9 cellular contexts compared by ENCODE assay signal in genomic region chr5:177371705-177372533, GRCh38. TPM values are rescaled to one million over a fixed set of nuclear protein-coding genes. Genes with fewer than 3 reads are reported as not detected.
DNase-seq lines count a peak whose midpoint lies in the region; ATAC-seq and TF ChIP-seq lines count a peak whose summit lies in the region.
"Had no signal": no experiment of that assay in that cellular context is flagged by ENCODE, and none has a peak within 500 bp of the region (broad histone marks: within the 10 kb centered on the region; RNA-seq: fewer than 3 reads in every experiment).

No MANE protein-coding gene starts in this region.

- H3K36me3 ChIP-seq in mesenchymal stem cell (ENCODE audit: control insufficient read depth in 1 of 2, insufficient read depth in 2 of 2, low read depth in 1 of 2, low read length in 2 of 2) (peaks cover 0 to 14% of the 10 kb centered on the region in 2 experiments), ascending aorta (no peaks in the 10 kb centered on the region)
- H3K36me3 ChIP-seq: pancreas had no signal

- intact Hi-C loops in ascending aorta (cut with DNase I) = no loop called here

- no peaks in the 10 kb centered on the region for H3K9me3 ChIP-seq in mesenchymal stem cell (ENCODE audit: control insufficient read depth, low read length)
- no peaks in the 10 kb centered on the region for H3K9me3 ChIP-seq in ascending aorta
- H3K9me3 ChIP-seq: pancreas had no signal

- ATAC-seq in GM18502 (IDR thresholded peaks at IDR 0.05; ENCODE audit: poor library complexity, unreplicated experiment) (no peak), foreskin keratinocyte (no peak)
- ATAC-seq: pancreas had no signal

- H3K27ac ChIP-seq in mesenchymal stem cell (ENCODE audit: low read length, poor library complexity, severe bottlenecking) (no peak overlapping the region), ascending aorta (no peak overlapping the region), foreskin keratinocyte (no peak overlapping the region)

- no peak overlapping the region for H3K14ac ChIP-seq in mesenchymal stem cell (ENCODE audit: low read length in 2 of 2)

- H3K27me3 ChIP-seq in mesenchymal stem cell (ENCODE audit: control insufficient read depth in 1 of 2, insufficient read depth in 1 of 2, low read length in 2 of 2) (peaks cover 0 to 45% of the 10 kb centered on the region in 2 experiments), ascending aorta (no peaks in the 10 kb centered on the region), foreskin keratinocyte (no peaks in the 10 kb centered on the region)
- H3K27me3 ChIP-seq: pancreas had no signal

- peaks cover 10% of the 10 kb centered on the region for H3K79me1 ChIP-seq in mesenchymal stem cell (replicated peaks; ENCODE audit: low read length, poor library complexity, severe bottlenecking)

- H3K4me3 ChIP-seq in mesenchymal stem cell (ENCODE audit: insufficient read depth in 1 of 2, low read depth in 1 of 2, low read length in 2 of 2) = peak overlapping the region in 1 of 2 experiments; percentile 80
- H3K4me3 ChIP-seq in ascending aorta = peak overlapping the region in 1 of 2 donors; percentile 46

- peak overlapping the region; percentile 0 to 45 for H3K4ac ChIP-seq in mesenchymal stem cell (ENCODE audit: low read depth in 1 of 2, low read length in 2 of 2)

- no peak overlapping the region for H3K23ac ChIP-seq in mesenchymal stem cell (ENCODE audit: low read length in 2 of 2)

- H3K4me2 ChIP-seq in mesenchymal stem cell (ENCODE audit: low read length, poor library complexity, severe bottlenecking) = peak overlapping the region; percentile 60

- H3K18ac ChIP-seq in mesenchymal stem cell (ENCODE audit: low read depth in 1 of 2, low read length in 2 of 2) = peak overlapping the region in 1 of 2 experiments; percentile 30

- H2BK5ac ChIP-seq in mesenchymal stem cell (ENCODE audit: low read depth, low read length, poor library complexity, severe bottlenecking) = no peak overlapping the region

- H2AFZ ChIP-seq in mesenchymal stem cell (ENCODE audit: low read depth, low read length) = no peak overlapping the region

- no peak overlapping the region for H2BK120ac ChIP-seq in mesenchymal stem cell (ENCODE audit: low read depth, low read length)

- DNase-seq in stimulated activated naive CD4-positive, alpha-beta T cell treated with Interleukin-2 at 50 U/mL for 16 hours (lab: John Stamatoyannopoulos, UW) = peak; percentile 32
- DNase-seq in stimulated activated naive CD4-positive, alpha-beta T cell (lab: John Stamatoyannopoulos, UW) = no peak
- peak; percentile 33 for DNase-seq in activated naive CD4-positive, alpha-beta T cell treated with anti-CD3 and anti-CD28 coated beads, Interleukin-2, amount 50 U/mL, for 16 hours
- DNase-seq in mesenchymal stem cell (no peak), ascending aorta (ENCODE audit: low spot score in 2 of 2) (no peak), foreskin keratinocyte (no peak), NCI-H510A treated with DMSO at 0.1 percent for 48 hours (lab: John Stamatoyannopoulos, UW) (no peak)

- H3K4me1 ChIP-seq in mesenchymal stem cell (ENCODE audit: control insufficient read depth, insufficient read depth, low read depth, low read length) = peaks cover 26% of the 10 kb centered on the region
- peaks cover 3 to 4% of the 10 kb centered on the region in 2 donors for H3K4me1 ChIP-seq in ascending aorta
- H3K4me1 ChIP-seq in foreskin keratinocyte = peaks cover 9% of the 10 kb centered on the region

- no peak overlapping the region for H2BK15ac ChIP-seq in mesenchymal stem cell (ENCODE audit: low read depth, poor library complexity, severe bottlenecking)

- H4K8ac ChIP-seq in mesenchymal stem cell (ENCODE audit: low read length) = no peak overlapping the region

- peak overlapping the region in 1 of 2 experiments; percentile 51 for H2BK12ac ChIP-seq in mesenchymal stem cell (ENCODE audit: low read length in 2 of 2)

- H3K9ac ChIP-seq in mesenchymal stem cell (ENCODE audit: low read length) = no peak overlapping the region

- no peak overlapping the region for H2AK5ac ChIP-seq in mesenchymal stem cell (ENCODE audit: low read length, severe bottlenecking)

- H4K91ac ChIP-seq in mesenchymal stem cell (ENCODE audit: low read length) = peak overlapping the region; percentile 58

- TF ChIP-seq CTCF in ascending aorta (IDR thresholded peaks at IDR 0.05) (no peak), foreskin keratinocyte (conservative IDR thresholded peaks at IDR 0.05) (no peak)

- 95% methylated on average over 17 of the region's 18 CpGs for WGBS in mesenchymal stem cell

RNA-seq across cellular contexts. Expression of gene SLC34A1, which starts 12.3 kb away (rescaled TPM):
- polyA plus RNA-seq in mesenchymal stem cell (2013, experiment 1 of 2) = not detected
- polyA plus RNA-seq in mesenchymal stem cell (2013, experiment 2 of 2) = not detected
- total RNA-seq in ascending aorta (not detected), foreskin keratinocyte (not detected in 2 replicates)
- not detected in 2 replicates for polyA plus RNA-seq in foreskin keratinocyte
- total RNA-seq: pancreas had no signal
- polyA plus RNA-seq: pancreas had no signal

RNA-seq across cellular contexts. Expression of gene RGS14, which starts 14.2 kb away (rescaled TPM):
- polyA plus RNA-seq in mesenchymal stem cell (2013, experiment 1 of 2) = 16.7 TPM
- 15.9 TPM for polyA plus RNA-seq in mesenchymal stem cell (2013, experiment 2 of 2)
- total RNA-seq in ascending aorta (4.5 TPM), foreskin keratinocyte (19.6 and 22.1 TPM in 2 replicates)
- 20.2 and 22.1 TPM in 2 replicates for polyA plus RNA-seq in foreskin keratinocyte

RNA-seq across cellular contexts. Expression of gene LMAN2, which starts 20.5 kb away (rescaled TPM):
- polyA plus RNA-seq in mesenchymal stem cell (2013, experiment 1 of 2) = 296 TPM
- polyA plus RNA-seq in mesenchymal stem cell (2013, experiment 2 of 2) = 279 TPM
- total RNA-seq in ascending aorta (229 TPM), foreskin keratinocyte (148 TPM in 2 replicates)
- polyA plus RNA-seq in foreskin keratinocyte = 187 and 188 TPM in 2 replicates

RNA-seq across cellular contexts. Expression of gene PFN3, which starts 28.5 kb away (rescaled TPM):
- polyA plus RNA-seq in mesenchymal stem cell (2013, experiment 1 of 2) = not detected
- not detected for polyA plus RNA-seq in mesenchymal stem cell (2013, experiment 2 of 2)
- not detected for total RNA-seq in ascending aorta
- total RNA-seq in foreskin keratinocyte = not detected in 2 replicates
- not detected in 2 replicates for polyA plus RNA-seq in foreskin keratinocyte
- total RNA-seq: pancreas had no signal
- polyA plus RNA-seq: pancreas had no signal

RNA-seq across cellular contexts. Expression of gene F12, which starts 37.4 kb away (rescaled TPM):
- 1.2 TPM for polyA plus RNA-seq in mesenchymal stem cell (2013, experiment 1 of 2)
- 1.3 TPM for polyA plus RNA-seq in mesenchymal stem cell (2013, experiment 2 of 2)
- total RNA-seq in ascending aorta = not detected
- 6.0 and 9.7 TPM in 2 replicates for total RNA-seq in foreskin keratinocyte
- polyA plus RNA-seq in foreskin keratinocyte = 11.8 and 12.3 TPM in 2 replicates

Comparison
In these comparisons a context has a peak if more than half of its experiments do, and no peak if none do; other contexts are left out.
1. DNase-seq: peak in stimulated activated naive CD4-positive, alpha-beta T cell treated with Interleukin-2 at 50 U/mL for 16 hours (single experiment) and activated naive CD4-positive, alpha-beta T cell treated with anti-CD3 and anti-CD28 coated beads, Interleukin-2, amount 50 U/mL, for 16 hours (single experiment); none in stimulated activated naive CD4-positive, alpha-beta T cell (0 of 6), mesenchymal stem cell (single experiment), ascending aorta (0 of 2), foreskin keratinocyte (0 of 2) and NCI-H510A treated with DMSO at 0.1 percent for 48 hours (single experiment).